10 cellular contexts compared by ENCODE assay signal in genomic region chr17:42362245-42362961, GRCh38. TPM values are rescaled to one million over a fixed set of nuclear protein-coding genes. Genes with fewer than 3 reads are reported as not detected.
DNase-seq lines count a peak whose midpoint lies in the region; ATAC-seq and TF ChIP-seq lines count a peak whose summit lies in the region.
"Had no signal": no experiment of that assay in that cellular context is flagged by ENCODE, and none has a peak within 500 bp of the region (broad histone marks: within the 10 kb centered on the region; RNA-seq: fewer than 3 reads in every experiment).

No MANE protein-coding gene starts in this region.

- TF ChIP-seq CTCF in thoracic aorta (IDR thresholded peaks at IDR 0.05): no peak

- no peaks in the 10 kb centered on the region for H3K27me3 ChIP-seq in thoracic aorta (replicated peaks; ENCODE audit: insufficient read depth)
- H3K27me3 ChIP-seq: Peyer's patch had no signal

- H3K9me3 ChIP-seq in T-helper 17 cell (ENCODE audit: control insufficient read depth, low read length, poor library complexity, severe bottlenecking) (no peaks in the 10 kb centered on the region), thoracic aorta (no peaks in the 10 kb centered on the region)
- H3K9me3 ChIP-seq: Peyer's patch had no signal

- no peak overlapping the region for H3K4me3 Mint-ChIP-seq in activated T-cell treated with anti-CD3 and anti-CD28 coated beads, Interleukin-2, amount 50 U/mL, for 24 hours
- H3K4me3 Mint-ChIP-seq in T-helper 17 cell: no peak overlapping the region
- H3K4me3 Mint-ChIP-seq: mesothelial cell of epicardium had no signal

- peaks cover 4% of the 10 kb centered on the region for H3K9me3 Mint-ChIP-seq in activated T-cell treated with anti-CD3 and anti-CD28 coated beads, Interleukin-2, amount 50 U/mL, for 24 hours
- H3K9me3 Mint-ChIP-seq: mesothelial cell of epicardium had no signal

- H3K27ac Mint-ChIP-seq in activated T-cell treated with anti-CD3 and anti-CD28 coated beads, Interleukin-2, amount 50 U/mL, for 24 hours: peak overlapping the region; percentile 91
- peak overlapping the region; percentile 82 for H3K27ac Mint-ChIP-seq in T-helper 17 cell
- H3K27ac Mint-ChIP-seq: mesothelial cell of epicardium had no signal

- peaks cover 77% of the 10 kb centered on the region for H3K4me1 Mint-ChIP-seq in activated T-cell treated with anti-CD3 and anti-CD28 coated beads, Interleukin-2, amount 50 U/mL, for 24 hours (ENCODE audit: low read depth)
- H3K4me1 Mint-ChIP-seq in T-helper 17 cell: peaks cover 55% of the 10 kb centered on the region

- peaks cover 75% of the 10 kb centered on the region for H3K36me3 Mint-ChIP-seq in activated T-cell treated with anti-CD3 and anti-CD28 coated beads, Interleukin-2, amount 50 U/mL, for 24 hours (ENCODE audit: low read depth)
- H3K36me3 Mint-ChIP-seq in T-helper 17 cell (ENCODE audit: low read depth): peaks cover 2% of the 10 kb centered on the region

- ATAC-seq in T-helper 17 cell: no peak
- ATAC-seq in left ventricle myocardium superior: peak; percentile 76
- no peak for ATAC-seq in thoracic aorta (ENCODE audit: insufficient number of reproducible peaks, low FRiP score, low read depth)
- ATAC-seq in GM21515 (IDR thresholded peaks at IDR 0.05; ENCODE audit: unreplicated experiment): no peak

- H3K27ac ChIP-seq in thoracic aorta: peak overlapping the region; percentile 83

- H3K4me3 ChIP-seq in thoracic aorta: no peak overlapping the region
- H3K4me3 ChIP-seq: Peyer's patch had no signal

- peaks cover 54 to 88% of the 10 kb centered on the region in 2 donors for H3K4me1 ChIP-seq in thoracic aorta (ENCODE audit: control insufficient read depth in 1 of 2, low read depth in 2 of 2)

- no peaks in the 10 kb centered on the region for H3K36me3 ChIP-seq in thoracic aorta
- H3K36me3 ChIP-seq: Peyer's patch had no signal

- no peaks in the 10 kb centered on the region for H3K27me3 Mint-ChIP-seq in activated T-cell treated with anti-CD3 and anti-CD28 coated beads, Interleukin-2, amount 50 U/mL, for 24 hours
- no peaks in the 10 kb centered on the region for H3K27me3 Mint-ChIP-seq in T-helper 17 cell

- DNase-seq in activated T-cell treated with anti-CD3 and anti-CD28 coated beads, Interleukin-2, amount 50 U/mL, for 24 hours: no peak
- no peak for DNase-seq in activated T-cell treated with anti-CD3 and anti-CD28 coated beads, Interleukin-2, amount 50 U/mL, for 48 hours
- DNase-seq in T-helper 17 cell (no peak), left ventricle myocardium superior (peak; percentile 53), thoracic aorta (ENCODE audit: low spot score) (no peak), iPS-NIHi11 (ENCODE audit: low spot score) (no peak)
- DNase-seq in activated effector memory CD4-positive, alpha-beta T cell treated with Interleukin-2 at 50 U/mL for 16 hours: no peak

- intact Hi-C loops in left ventricle myocardium superior (cut with micrococcal nuclease): no loop called here

RNA-seq across cellular contexts. Expression of gene STAT3, which starts 25.8 kb away (rescaled TPM):
- 100 to 1,000 TPM; 203 to 221 TPM for total RNA-seq in T-helper 17 cell
- total RNA-seq in left ventricle myocardium superior: 146 TPM
- total RNA-seq in thoracic aorta: 100 to 1,000 TPM; 217 to 360 TPM
